ENCODE assay signal across 9 cellular contexts in genomic region chr10:113060221-113061053, GRCh38.
DNase-seq lines count a peak whose midpoint lies in the region; ATAC-seq and TF ChIP-seq lines count a peak whose summit lies in the region.
"Had no signal": no experiment of that assay in that cellular context is flagged by ENCODE, and none has a peak within 500 bp of the region (broad histone marks: within the 10 kb centered on the region; RNA-seq: fewer than 3 reads in every experiment).

No MANE protein-coding gene starts in this region.

- no peaks in the 10 kb centered on the region for H3K27me3 ChIP-seq in ascending aorta
- H3K27me3 ChIP-seq in stomach smooth muscle (ENCODE audit: control insufficient read depth in 1 of 2, insufficient read depth in 2 of 2, low read length in 2 of 2) = no peaks in the 10 kb centered on the region

- H3K4me1 Mint-ChIP-seq in natural killer cell = no peaks in the 10 kb centered on the region
- H3K4me1 Mint-ChIP-seq in CD14-positive monocyte = no peaks in the 10 kb centered on the region

- H3K27ac Mint-ChIP-seq in natural killer cell (no peak overlapping the region), CD14-positive monocyte (no peak overlapping the region)

- DNase-seq in KBM-7 (peak; percentile 70), ascending aorta (ENCODE audit: low spot score in 2 of 2) (peak in 1 of 2 donors; percentile 84), left kidney (ENCODE audit: low read depth, low spot score) (peak; percentile 27), natural killer cell (no peak), CD14-positive monocyte (ENCODE audit: low spot score) (no peak), COLO829 (ENCODE audit: low spot score) (no peak)
- DNase-seq: activated CD8-positive, alpha-beta memory T cell treated with anti-CD3 and anti-CD28 coated beads for 24 hours had no signal

- no peaks in the 10 kb centered on the region for H3K36me3 ChIP-seq in ascending aorta
- H3K36me3 ChIP-seq in stomach smooth muscle (ENCODE audit: control insufficient read depth in 2 of 2, insufficient read depth in 2 of 2, low read length in 2 of 2) = no peaks in the 10 kb centered on the region

- H3K9me3 Mint-ChIP-seq in natural killer cell (no peaks in the 10 kb centered on the region), CD14-positive monocyte (no peaks in the 10 kb centered on the region)

- H3K9me3 ChIP-seq in ascending aorta (no peaks in the 10 kb centered on the region), stomach smooth muscle (ENCODE audit: control insufficient read depth in 2 of 2, low read length in 2 of 2) (no peaks in the 10 kb centered on the region)

- peak overlapping the region; percentile 89 to 96 for H3K27ac ChIP-seq in ascending aorta
- peak overlapping the region; percentile 67 for H3K27ac ChIP-seq in stomach smooth muscle (ENCODE audit: low read length)

- H3K4me3 ChIP-seq in ascending aorta = peak overlapping the region; percentile 35 to 43
- peak overlapping the region in 1 of 2 donors; percentile 68 for H3K4me3 ChIP-seq in stomach smooth muscle (ENCODE audit: low read length in 2 of 2)

- ATAC-seq in GM18517 (IDR thresholded peaks at IDR 0.05; ENCODE audit: unreplicated experiment) (no peak), natural killer cell (no peak)

- TF ChIP-seq CTCF in ascending aorta (IDR thresholded peaks at IDR 0.05) = no peak
- no peak for TF ChIP-seq CTCF in natural killer cell (IDR thresholded peaks at IDR 0.05)
- TF ChIP-seq CTCF in CD14-positive monocyte (IDR thresholded peaks at IDR 0.05) = no peak

- no peaks in the 10 kb centered on the region for H3K27me3 Mint-ChIP-seq in natural killer cell (ENCODE audit: low read depth in 2 of 2)
- no peaks in the 10 kb centered on the region for H3K27me3 Mint-ChIP-seq in CD14-positive monocyte (ENCODE audit: low read depth in 3 of 3)

- H3K4me1 ChIP-seq in ascending aorta = peaks cover 31 to 91% of the 10 kb centered on the region in 2 donors
- peaks cover 75% of the 10 kb centered on the region for H3K4me1 ChIP-seq in stomach smooth muscle (ENCODE audit: control insufficient read depth, insufficient read depth, low read length)

- H3K36me3 Mint-ChIP-seq in natural killer cell = no peaks in the 10 kb centered on the region
- peaks cover 4 to 5% of the 10 kb centered on the region in 2 donors for H3K36me3 Mint-ChIP-seq in CD14-positive monocyte

- H3K9ac ChIP-seq in stomach smooth muscle (ENCODE audit: low read length in 2 of 2) = peak overlapping the region; percentile 19 to 55

- in situ Hi-C loops in KBM-7 (cut with MboI; ENCODE audit: low pct_unique_long_range_greater_than_20kb, low sequenced_read_pairs) = no loop called here

- H3K4me3 Mint-ChIP-seq in natural killer cell (no peak overlapping the region), CD14-positive monocyte (no peak overlapping the region)

- intact Hi-C loops in ascending aorta (cut with DNase I) = no loop called here
- intact Hi-C loops in natural killer cell (cut with micrococcal nuclease) = no loop called here
- intact Hi-C loops in CD14-positive monocyte (cut with micrococcal nuclease) = no loop called here

Comparison
In these comparisons a context has a peak if more than half of its experiments do, and no peak if none do; other contexts are left out.
1. DNase-seq: peak in KBM-7 (single experiment) and left kidney (single experiment); none in natural killer cell (single experiment), CD14-positive monocyte (single experiment) and COLO829 (single experiment).